9 cellular contexts compared by ENCODE assay signal in the genomic region with DNA sequence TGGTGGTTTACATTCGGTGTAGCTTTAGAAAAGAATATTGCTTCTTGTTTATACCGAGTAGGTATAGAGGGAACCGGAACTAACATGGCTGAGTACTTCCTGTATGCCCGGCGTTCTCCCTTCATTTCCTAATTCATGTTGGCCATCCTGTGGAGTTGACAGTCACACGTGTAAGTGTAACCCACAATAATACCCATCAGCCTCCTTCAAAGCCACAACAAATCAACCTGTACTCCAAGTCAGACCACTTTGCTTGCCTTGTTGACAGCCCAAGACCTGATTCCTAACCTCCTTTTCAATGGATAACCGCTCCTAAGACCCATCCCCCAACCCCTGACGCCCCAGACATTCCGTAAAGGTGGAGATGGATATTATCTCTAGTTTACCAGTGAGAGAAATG. TPM values are rescaled to one million over a fixed set of nuclear protein-coding genes. Genes with fewer than 3 reads are reported as not detected.
DNase-seq lines count a peak whose midpoint lies in the region; ATAC-seq and TF ChIP-seq lines count a peak whose summit lies in the region.
"Had no signal": no experiment of that assay in that cellular context is flagged by ENCODE, and none has a peak within 500 bp of the region (broad histone marks: within the 10 kb centered on the region; RNA-seq: fewer than 3 reads in every experiment).

No MANE protein-coding gene starts in this region.

- ATAC-seq in sciatic nerve, result no peak

- no peaks in the 10 kb centered on the region for H3K9me3 ChIP-seq in OCI-LY1 (ENCODE audit: low read length)
- H3K9me3 ChIP-seq in fibroblast of lung (ENCODE audit: control insufficient read depth, insufficient read depth, low read depth, low read length), result no peaks in the 10 kb centered on the region
- H3K9me3 ChIP-seq in parathyroid adenoma (ENCODE audit: control insufficient read depth, low read length), result no peaks in the 10 kb centered on the region

- H3K4me1 ChIP-seq in OCI-LY1 (ENCODE audit: insufficient read depth, low read length, severe bottlenecking), result peaks cover 20% of the 10 kb centered on the region
- H3K4me1 ChIP-seq in fibroblast of lung (ENCODE audit: control insufficient read depth, extremely low read depth, insufficient read depth, low read length), result peaks cover 4% of the 10 kb centered on the region
- no peaks in the 10 kb centered on the region for H3K4me1 ChIP-seq in parathyroid adenoma

- H4K20me1 ChIP-seq in OCI-LY1 (ENCODE audit: insufficient read depth, low read length), result no peaks in the 10 kb centered on the region
- H4K20me1 ChIP-seq in fibroblast of lung (ENCODE audit: control insufficient read depth, extremely low read depth, insufficient read depth, low read length), result no peaks in the 10 kb centered on the region

- H3K9ac ChIP-seq in OCI-LY1 (ENCODE audit: low read length), result no peak overlapping the region
- no peak overlapping the region for H3K9ac ChIP-seq in fibroblast of lung (ENCODE audit: insufficient read depth, low read length)
- no peak overlapping the region for H3K9ac ChIP-seq in parathyroid adenoma

- H3K4me3 ChIP-seq in OCI-LY1 (ENCODE audit: low read depth, low read length, poor library complexity, severe bottlenecking) (peak overlapping the region; percentile 34), fibroblast of lung (replicated peaks in 1 of 4; ENCODE audit: control extremely low read depth in 1 of 4, insufficient read depth in 1 of 4, low read depth in 3 of 4, low read length in 4 of 4) (no peak overlapping the region), parathyroid adenoma (ENCODE audit: low read depth, low read length) (no peak overlapping the region)

- no peaks in the 10 kb centered on the region for H3F3A ChIP-seq in OCI-LY1 (ENCODE audit: insufficient read depth, low read length)

- H3K27me3 ChIP-seq in OCI-LY1 (ENCODE audit: insufficient read depth, low read length), result no peaks in the 10 kb centered on the region
- H3K27me3 ChIP-seq in fibroblast of lung (ENCODE audit: control insufficient read depth, insufficient read depth, low read length), result no peaks in the 10 kb centered on the region
- no peaks in the 10 kb centered on the region for H3K27me3 ChIP-seq in parathyroid adenoma (ENCODE audit: control insufficient read depth, insufficient read depth, low read length)

- DNase-seq in SKM-1 treated with dmso at 0.1 percent for 144 hours (lab: John Stamatoyannopoulos, UW; ENCODE audit: unreplicated experiment), result peak; percentile 21
- DNase-seq in SKM-1 (lab: John Stamatoyannopoulos, UW; ENCODE audit: unreplicated experiment), result no peak
- no peak for DNase-seq in fibroblast of lung (ENCODE audit: low read depth in 2 of 2)
- no peak for DNase-seq in sciatic nerve (ENCODE audit: low spot score)
- no peak for DNase-seq in activated effector memory CD4-positive, alpha-beta T cell treated with anti-CD3 and anti-CD28 coated beads, Interleukin-2, amount 50 U/mL, for 16 hours
- DNase-seq in NCI-H1417 (lab: John Stamatoyannopoulos, UW), result no peak

- intact Hi-C loops in sciatic nerve (cut with DNase I), result loop anchor here (10.0 kb wide), 1 partner anchor 631 kb away; no protein-coding TSS in a partner anchor

- no peaks in the 10 kb centered on the region for H3K36me3 ChIP-seq in OCI-LY1 (ENCODE audit: insufficient read depth, low read length)
- no peaks in the 10 kb centered on the region for H3K36me3 ChIP-seq in fibroblast of lung (ENCODE audit: control insufficient read depth, insufficient read depth, low read length)
- no peaks in the 10 kb centered on the region for H3K36me3 ChIP-seq in parathyroid adenoma (ENCODE audit: control insufficient read depth, insufficient read depth, low read length)

- H3K27ac ChIP-seq in OCI-LY1 (ENCODE audit: low read depth, low read length, poor library complexity, severe bottlenecking), result no peak overlapping the region
- no peak overlapping the region for H3K27ac ChIP-seq in fibroblast of lung (ENCODE audit: insufficient read depth, low read length)
- no peak overlapping the region for H3K27ac ChIP-seq in parathyroid adenoma

- peak overlapping the region; percentile 98 for H2AFZ ChIP-seq in OCI-LY1 (ENCODE audit: low read length)
- H2AFZ ChIP-seq in fibroblast of lung (ENCODE audit: low read length), result peak overlapping the region; percentile 70
- peak overlapping the region; percentile 38 for H2AFZ ChIP-seq in parathyroid adenoma

- H3K79me2 ChIP-seq in OCI-LY1 (ENCODE audit: insufficient read depth, low read length) (no peaks in the 10 kb centered on the region), fibroblast of lung (ENCODE audit: control insufficient read depth, insufficient read depth, low read length) (no peaks in the 10 kb centered on the region), parathyroid adenoma (no peaks in the 10 kb centered on the region)

- TF ChIP-seq CTCF in OCI-LY1 (IDR thresholded peaks at IDR 0.05; ENCODE audit: low read length), result no peak
- TF ChIP-seq CTCF in fibroblast of lung (conservative IDR thresholded peaks at IDR 0.05 in 1 of 2, IDR thresholded peaks at IDR 0.05 in 1 of 2; ENCODE audit: low read depth in 1 of 2, low read length in 2 of 2), result no peak
- TF ChIP-seq CTCF in parathyroid adenoma (IDR thresholded peaks at IDR 0.05), result no peak

- H3K4me2 ChIP-seq in OCI-LY1 (ENCODE audit: low read length) (peak overlapping the region; percentile 40), fibroblast of lung (ENCODE audit: extremely low read depth, insufficient read depth, low read length) (no peak overlapping the region), parathyroid adenoma (ENCODE audit: low read length) (no peak overlapping the region)

- H3K9me2 ChIP-seq in OCI-LY1 (ENCODE audit: low read depth, low read length), result no peaks in the 10 kb centered on the region

RNA-seq across cellular contexts. Expression of a gene that starts 42.1 kb away (rescaled TPM):
- total RNA-seq in fibroblast of lung (not detected in 2 replicates), sciatic nerve (not detected)
- polyA plus RNA-seq in fibroblast of lung, result not detected in 2 replicates
- not detected in 2 replicates for polyA plus RNA-seq in fibroblast of lung (2012)
- not detected in 2 replicates for polyA minus RNA-seq in fibroblast of lung (ENCODE audit: low replicate concordance)
- total RNA-seq: pulmonary artery endothelial cell had no signal

Comparison
In these comparisons a context has a peak if more than half of its experiments do, and no peak if none do; other contexts are left out.
1. H2AFZ ChIP-seq: peak in every context shown above with its lines; median percentile 98 in OCI-LY1; 70 in fibroblast of lung; 38 in parathyroid adenoma.